9 cellular contexts compared by ENCODE assay signal in genomic region chr7:8131694-8132605, GRCh38.
DNase-seq lines count a peak whose midpoint lies in the region; ATAC-seq and TF ChIP-seq lines count a peak whose summit lies in the region.
"Had no signal": no experiment of that assay in that cellular context is flagged by ENCODE, and none has a peak within 500 bp of the region (broad histone marks: within the 10 kb centered on the region; RNA-seq: fewer than 3 reads in every experiment).

No MANE protein-coding gene starts in this region.

- peak; percentile 37 for DNase-seq in activated effector memory CD4-positive, alpha-beta T cell treated with Interleukin-2 at 50 U/mL for 16 hours
- no peak for DNase-seq in activated effector memory CD4-positive, alpha-beta T cell treated with anti-CD3 and anti-CD28 coated beads, Interleukin-2, amount 50 U/mL, for 16 hours
- peak; percentile 48 for DNase-seq in activated CD4-positive, alpha-beta T cell treated with anti-CD3 and anti-CD28 coated beads, Interleukin-2, amount 50 U/mL, for 1 hour
- no peak for DNase-seq in stomach
- DNase-seq in dermis blood vessel endothelial cell: no peak
- DNase-seq in hepatic stellate cell (ENCODE audit: low spot score): no peak
- DNase-seq in NCI-H2081 (lab: John Stamatoyannopoulos, UW): no peak

- no peak for TF ChIP-seq CTCF in stomach (IDR thresholded peaks at IDR 0.05)

- H3K27me3 ChIP-seq in stomach: no peaks in the 10 kb centered on the region

- peak; percentile 35 for ATAC-seq in HG02981 (IDR thresholded peaks at IDR 0.05; ENCODE audit: unreplicated experiment)

- H3K4me3 ChIP-seq in stomach: no peak overlapping the region

- H3K27ac ChIP-seq in stomach: peak overlapping the region in 3 of 5 donors; percentile 10 to 55 (median 19)
- H3K27ac ChIP-seq: parathyroid adenoma had no signal

- H3K4me1 ChIP-seq in stomach: no peaks in the 10 kb centered on the region

- H3K36me3 ChIP-seq in stomach: peaks cover 0 to 24% (median 13%) of the 10 kb centered on the region in 4 donors

- TF ChIP-seq EP300 in stomach (IDR thresholded peaks at IDR 0.05): no peak

- WGBS in stomach, 5 donors: 76 to 89% (median 86%) methylated on average over 5 of the region's 5 CpGs

- no peaks in the 10 kb centered on the region for H3K9me3 ChIP-seq in stomach

- intact Hi-C loops in stomach (cut with DNase I; ENCODE audit: low total_unique reads): no loop called here

- TF ChIP-seq POLR2A in stomach (IDR thresholded peaks at IDR 0.05): no peak

Comparison
In these comparisons a context has a peak if more than half of its experiments do, and no peak if none do; other contexts are left out.
1. DNase-seq: peak in activated effector memory CD4-positive, alpha-beta T cell treated with Interleukin-2 at 50 U/mL for 16 hours (single experiment) and activated CD4-positive, alpha-beta T cell treated with anti-CD3 and anti-CD28 coated beads, Interleukin-2, amount 50 U/mL, for 1 hour (single experiment); none in activated effector memory CD4-positive, alpha-beta T cell treated with anti-CD3 and anti-CD28 coated beads, Interleukin-2, amount 50 U/mL, for 16 hours (single experiment), stomach (single experiment), dermis blood vessel endothelial cell (single experiment), hepatic stellate cell (single experiment) and NCI-H2081 (0 of 2).